ENCODE assay signal across 8 cellular contexts in the genomic region with DNA sequence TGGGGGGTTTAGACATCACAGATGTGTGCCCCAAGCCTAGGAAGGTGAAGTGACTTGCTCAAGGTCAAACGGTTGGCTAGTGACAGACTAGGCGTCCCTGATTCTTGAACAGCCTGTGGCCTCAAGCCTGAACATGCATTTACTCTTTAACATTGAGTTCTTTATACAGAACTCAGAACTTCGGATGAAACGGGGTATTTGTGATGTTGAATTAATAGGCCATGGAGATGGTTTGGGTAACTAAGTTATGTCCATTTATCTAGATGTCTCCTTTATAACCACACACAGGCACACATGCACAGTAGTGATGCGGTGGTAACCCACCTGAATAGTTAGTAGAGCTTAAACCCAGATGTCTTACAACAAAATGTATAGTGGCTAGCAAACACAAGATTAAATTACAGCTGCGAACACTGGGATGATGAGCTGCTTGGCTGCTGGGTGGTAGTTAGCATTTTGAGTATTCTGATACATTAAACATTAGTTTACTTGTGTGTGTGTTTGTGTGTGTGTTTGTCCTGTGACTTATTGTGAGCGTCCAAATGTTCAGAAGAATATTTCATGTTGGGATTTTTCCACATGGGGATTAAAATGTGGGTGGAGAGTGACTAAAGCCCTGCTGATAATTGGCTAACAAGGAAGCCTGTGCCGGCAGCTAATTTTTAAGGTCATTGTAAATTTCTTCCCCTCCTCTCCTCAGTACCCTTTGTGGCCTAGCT. TPM values are rescaled to one million over a fixed set of nuclear protein-coding genes. Genes with fewer than 3 reads are reported as not detected.
DNase-seq lines count a peak whose midpoint lies in the region; ATAC-seq and TF ChIP-seq lines count a peak whose summit lies in the region.

No MANE protein-coding gene starts in this region.

- peak overlapping the region; percentile 18 for H3K27ac Mint-ChIP-seq in endodermal cell

- H3K36me3 ChIP-seq in DOHH2 (ENCODE audit: control insufficient read depth, low read length) (peaks cover 60% of the 10 kb centered on the region), OCI-LY3 (replicated peaks; ENCODE audit: low read depth, low read length) (peaks cover 18% of the 10 kb centered on the region), endodermal cell (ENCODE audit: control insufficient read depth, insufficient read depth, low read length) (peaks cover 5% of the 10 kb centered on the region), neuron (ENCODE audit: insufficient read depth, low read length) (no peaks in the 10 kb centered on the region)

- TF ChIP-seq CTCF in DOHH2 (IDR thresholded peaks at IDR 0.05; ENCODE audit: low read depth, low read length, poor library complexity, severe bottlenecking) (no peak), OCI-LY3 (IDR thresholded peaks at IDR 0.05; ENCODE audit: low read depth, low read length) (no peak), endodermal cell (conservative IDR thresholded peaks at IDR 0.05) (no peak)

- DNase-seq in endodermal cell (no peak), cerebellum (ENCODE audit: low spot score) (no peak)
- DNase-seq in NK-92 treated with Interleukin-12 subunit alpha and Interleukin-12 subunit beta, amount 100 ng/mL, for 24 hours (lab: John Stamatoyannopoulos, UW), result no peak

- H3K4me2 ChIP-seq in DOHH2 (ENCODE audit: low read length) (peak overlapping the region; percentile 69), OCI-LY3 (ENCODE audit: low read length) (peak overlapping the region; percentile 97)

- peak overlapping the region; percentile 92 for H3K4me3 Mint-ChIP-seq in endodermal cell

- H3K9me3 ChIP-seq in DOHH2 (ENCODE audit: control insufficient read depth, insufficient read depth, low read length), result no peaks in the 10 kb centered on the region
- no peaks in the 10 kb centered on the region for H3K9me3 ChIP-seq in OCI-LY3 (ENCODE audit: insufficient read depth, low read length)
- H3K9me3 ChIP-seq in endodermal cell (ENCODE audit: control insufficient read depth, low read length), result no peaks in the 10 kb centered on the region
- no peaks in the 10 kb centered on the region for H3K9me3 ChIP-seq in neuron (ENCODE audit: low read length)

- H3K36me3 Mint-ChIP-seq in endodermal cell (ENCODE audit: low read depth), result no peaks in the 10 kb centered on the region

- peaks cover 18% of the 10 kb centered on the region for H3K27me3 Mint-ChIP-seq in endodermal cell (ENCODE audit: insufficient read depth)

- peaks cover 46% of the 10 kb centered on the region for H4K20me1 ChIP-seq in DOHH2 (ENCODE audit: control insufficient read depth, insufficient read depth, low read depth, low read length)
- H4K20me1 ChIP-seq in OCI-LY3 (ENCODE audit: insufficient read depth, low read length), result peaks cover 59% of the 10 kb centered on the region

- H3K4me1 ChIP-seq in DOHH2 (ENCODE audit: control insufficient read depth, low read length), result peaks cover 69% of the 10 kb centered on the region
- peaks cover 53% of the 10 kb centered on the region for H3K4me1 ChIP-seq in OCI-LY3 (ENCODE audit: low read length)
- peaks cover 24% of the 10 kb centered on the region for H3K4me1 ChIP-seq in endodermal cell (ENCODE audit: control insufficient read depth, insufficient read depth, low read length)
- H3K4me1 ChIP-seq in neuron (ENCODE audit: insufficient read depth, low read length), result peaks cover 36% of the 10 kb centered on the region

- 64 to 89% methylated on average over 4 to 6 of the region's 8 CpGs for WGBS in endodermal cell (ENCODE audit: insufficient coverage in 1 of 2, insufficient read length in 1 of 2), 2 experiments

- H3F3A ChIP-seq in DOHH2 (ENCODE audit: control insufficient read depth, insufficient read depth), result peaks cover 11% of the 10 kb centered on the region

- peaks cover 60% of the 10 kb centered on the region for H3K4me1 Mint-ChIP-seq in endodermal cell

- H2AFZ ChIP-seq in OCI-LY3 (ENCODE audit: low read depth, low read length) (no peak overlapping the region), neuron (ENCODE audit: low read depth, low read length) (no peak overlapping the region)

- peaks cover 71% of the 10 kb centered on the region for H3K79me2 ChIP-seq in DOHH2 (ENCODE audit: control insufficient read depth, low read length)
- H3K79me2 ChIP-seq in OCI-LY3 (ENCODE audit: low read length), result peaks cover 68% of the 10 kb centered on the region

- H3K4me3 ChIP-seq in DOHH2 (ENCODE audit: low read length) (peak overlapping the region; percentile 79), OCI-LY3 (ENCODE audit: low read length) (peak overlapping the region; percentile 95), endodermal cell (ENCODE audit: low read length) (peak overlapping the region; percentile 97), neuron (ENCODE audit: low read length) (peak overlapping the region; percentile 74)

- H3K27me3 ChIP-seq in DOHH2 (ENCODE audit: control insufficient read depth, low read length) (peaks cover 5% of the 10 kb centered on the region; the same call in 1 of the 2 replicates), OCI-LY3 (ENCODE audit: low read depth, low read length) (peaks cover 12% of the 10 kb centered on the region), endodermal cell (ENCODE audit: control insufficient read depth, insufficient read depth, low read length, poor library complexity, severe bottlenecking) (peaks cover 7% of the 10 kb centered on the region), neuron (ENCODE audit: insufficient read depth, low read length) (peaks cover 4% of the 10 kb centered on the region)

- H3K9me2 ChIP-seq in DOHH2 (replicated peaks; ENCODE audit: control insufficient read depth, low read length), result no peaks in the 10 kb centered on the region

- no peaks in the 10 kb centered on the region for H3K9me3 Mint-ChIP-seq in endodermal cell

- H3K9ac ChIP-seq in OCI-LY3 (ENCODE audit: low read length) (peak overlapping the region; percentile 93), endodermal cell (ENCODE audit: extremely low read depth, low read length, poor library complexity, severe bottlenecking) (peak overlapping the region; percentile 70)

- peak overlapping the region; percentile 64 for H3K27ac ChIP-seq in DOHH2 (ENCODE audit: low read depth, low read length)
- peak overlapping the region; percentile 99 for H3K27ac ChIP-seq in OCI-LY3 (ENCODE audit: low read length)
- no peak overlapping the region for H3K27ac ChIP-seq in endodermal cell (ENCODE audit: low read depth, low read length)

- ATAC-seq in HG03039 (IDR thresholded peaks at IDR 0.05; ENCODE audit: unreplicated experiment) (no peak), GM19463 (IDR thresholded peaks at IDR 0.05; ENCODE audit: unreplicated experiment) (no peak)

RNA-seq across cellular contexts. Expression of gene ATP1A1, which starts 2.3 kb away (rescaled TPM):
- 100 to 1,000 TPM; 359 to 398 TPM for total RNA-seq in endodermal cell
- polyA plus RNA-seq in endodermal cell (2013, experiment 1 of 2), result 224 TPM
- polyA plus RNA-seq in endodermal cell (2013, experiment 2 of 2), result 222 TPM
- total RNA-seq in cerebellum, result 69.9 TPM
